Comparison of ENCODE assay signal across 8 cellular contexts in the genomic region with DNA sequence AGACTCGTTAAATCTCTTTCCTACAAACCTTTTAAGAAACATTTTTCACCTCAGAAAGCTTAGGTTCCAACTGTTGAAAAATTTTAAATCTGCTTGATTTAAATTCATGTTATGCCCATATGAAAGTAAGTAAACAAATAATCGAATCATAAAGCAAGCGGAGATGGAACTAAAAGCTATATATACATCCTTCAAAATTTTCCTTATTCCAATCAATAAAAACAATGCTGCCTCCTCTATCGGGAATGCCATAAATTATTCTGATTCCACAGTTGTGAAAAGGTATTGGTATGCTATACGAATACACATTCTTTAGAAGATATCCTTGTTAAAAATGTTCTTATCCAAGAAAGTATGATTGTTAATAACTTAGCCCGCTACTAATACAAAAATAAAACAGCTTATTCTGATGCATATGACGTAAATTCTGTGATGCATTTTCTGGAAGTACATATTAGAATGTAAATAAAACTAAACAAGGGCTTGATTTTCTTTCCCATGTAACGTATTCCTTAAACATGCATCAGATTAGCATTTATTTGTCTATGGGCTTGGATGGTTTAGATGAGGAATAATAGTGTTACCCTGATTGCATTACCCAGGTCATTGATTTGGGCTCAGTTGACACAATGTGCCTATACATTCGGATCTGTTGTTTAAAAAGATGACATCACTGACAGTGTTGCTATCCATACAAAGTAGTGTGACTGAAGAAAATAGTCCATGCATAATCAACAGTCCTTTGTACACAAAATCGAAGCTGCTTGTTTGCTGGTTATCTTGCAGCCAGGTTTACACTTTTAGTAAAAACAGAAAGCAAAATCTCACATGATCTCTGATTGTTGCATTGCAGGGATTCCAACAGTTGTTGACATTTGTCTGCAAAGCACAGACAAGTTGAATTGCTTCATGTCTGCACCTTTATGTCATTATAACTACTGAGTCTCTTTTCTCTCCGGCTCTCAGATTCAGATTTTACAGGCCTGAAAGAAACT. TPM values are rescaled to one million over a fixed set of nuclear protein-coding genes. Genes with fewer than 3 reads are reported as not detected.
DNase-seq lines count a peak whose midpoint lies in the region; ATAC-seq, FAIRE-seq and TF ChIP-seq lines count a peak whose summit lies in the region.

No MANE protein-coding gene starts in this region.

- no peak overlapping the region for H2AK5ac ChIP-seq in H1 (ENCODE audit: low read depth, low read length)
- H2AK5ac ChIP-seq in trophoblast cell (ENCODE audit: low read length) = no peak overlapping the region

- H3K9ac ChIP-seq in H1 (replicated peaks in 1 of 4; ENCODE audit: extremely low read depth in 1 of 4, low read depth in 3 of 4, low read length in 3 of 4) (no peak overlapping the region), trophoblast cell (ENCODE audit: low read length) (no peak overlapping the region)

- no peak for TF ChIP-seq EP300 in H1 (IDR thresholded peaks at IDR 0.05; ENCODE audit: borderline replicate concordance in 1 of 2, low read depth in 2 of 2, low read length in 2 of 2)

- no peak for TF ChIP-seq CTCF in H1 (IDR thresholded peaks at IDR 0.05; ENCODE audit: control extremely low read depth in 1 of 3, insufficient read depth in 1 of 3, low read depth in 1 of 3, low read length in 3 of 3)

- H3K56ac ChIP-seq in H1 (replicated peaks; ENCODE audit: insufficient read length, low read depth, low read length) = no peak overlapping the region

- H3K18ac ChIP-seq in H1 (ENCODE audit: extremely low read depth, low read length) = no peak overlapping the region
- no peak overlapping the region for H3K18ac ChIP-seq in trophoblast cell (ENCODE audit: low read length)

- H3K14ac ChIP-seq in H1 (ENCODE audit: insufficient read length) (no peak overlapping the region), trophoblast cell (ENCODE audit: low read length) (no peak overlapping the region)

- TF ChIP-seq RAD21 in H1 (IDR thresholded peaks at IDR 0.05 in 1 of 2, conservative IDR thresholded peaks at IDR 0.05 in 1 of 2; ENCODE audit: low read depth in 2 of 2, low read length in 2 of 2) = no peak

- TF ChIP-seq POLR2A in H1 (IDR thresholded peaks at IDR 0.05; ENCODE audit: control extremely low read depth in 1 of 2, low read depth in 2 of 2, low read length in 2 of 2) = no peak

- peak; percentile 9 for ATAC-seq in GM19455 (IDR thresholded peaks at IDR 0.05; ENCODE audit: unreplicated experiment)
- ATAC-seq in HG03378 (IDR thresholded peaks at IDR 0.05; ENCODE audit: unreplicated experiment) = no peak
- no peak for ATAC-seq in GM21737 (IDR thresholded peaks at IDR 0.05; ENCODE audit: unreplicated experiment)

- no peaks in the 10 kb centered on the region for H4K20me1 ChIP-seq in H1 (replicated peaks in 1 of 2; ENCODE audit: control insufficient read depth in 1 of 2, insufficient read depth in 2 of 2, low read length in 2 of 2)

- DNase-seq in NCI-H748 treated with DMSO at 0.1 percent for 48 hours (lab: John Stamatoyannopoulos, UW) (peak; percentile 10), H1 (ENCODE audit: low read depth in 1 of 2, low spot score in 2 of 2) (no peak), trophoblast cell (peak; percentile 52 to 85), UCSD-AML1 (lab: John Stamatoyannopoulos, UW; ENCODE audit: unreplicated experiment) (no peak), NCI-H1694 treated with DMSO at 0.1 percent for 48 hours (lab: John Stamatoyannopoulos, UW) (no peak)

- no peaks in the 10 kb centered on the region for H3K79me2 ChIP-seq in H1 (ENCODE audit: control insufficient read depth in 1 of 2, insufficient read depth in 2 of 2, low read length in 2 of 2)
- peaks cover 4% of the 10 kb centered on the region for H3K79me2 ChIP-seq in trophoblast cell (ENCODE audit: control insufficient read depth, insufficient read depth, low read length, poor library complexity)

- CTCF ChIA-PET in H1 (lab: Charles Lee; ENCODE audit: partially characterized antibody) = interaction anchor here (0.6 kb wide), 1 partner anchor 227 kb away, joined by 3 read pairs; no protein-coding TSS in a partner anchor

- POLR2A ChIA-PET in H1 (lab: Charles Lee; ENCODE audit: partially characterized antibody) = interaction anchor here (0.9 to 1.8 kb wide), 7 partner anchors 11 to 613 kb away, joined by 3 to 5 read pairs (median 3); a partner anchor contains a TSS

- H2BK120ac ChIP-seq in H1 (replicated peaks; ENCODE audit: low read depth, low read length) = no peak overlapping the region
- H2BK120ac ChIP-seq in trophoblast cell (ENCODE audit: insufficient read depth, low read length, poor library complexity) = no peak overlapping the region

- H3K23me2 ChIP-seq in H1 (ENCODE audit: low read depth, low read length) = peaks cover 3% of the 10 kb centered on the region

- H4K5ac ChIP-seq in H1 (ENCODE audit: insufficient read length, low read depth, low read length) = no peak overlapping the region

- H2AFZ ChIP-seq in H1 (ENCODE audit: low read length) = peak overlapping the region; percentile 45
- H2AFZ ChIP-seq in trophoblast cell (ENCODE audit: insufficient read depth, low read length, poor library complexity) = no peak overlapping the region

- no peak overlapping the region for H3K23ac ChIP-seq in H1 (ENCODE audit: insufficient read length)
- H3K23ac ChIP-seq in trophoblast cell (ENCODE audit: low read length) = no peak overlapping the region

- no peak for FAIRE-seq in H1 (lab: Jason Lieb, UNC)

- no peaks in the 10 kb centered on the region; a peak in 1 of 4 replicates for H3K9me3 ChIP-seq in H1 (ENCODE audit: insufficient read depth in 2 of 2, low read depth in 1 of 2, low read length in 1 of 2)
- no peaks in the 10 kb centered on the region for H3K9me3 ChIP-seq in trophoblast cell (ENCODE audit: insufficient read depth, low read depth, low read length)

- H3K27me3 ChIP-seq in H1 (replicated peaks in 1 of 4; ENCODE audit: control insufficient read depth in 3 of 4, extremely low read depth in 1 of 4, insufficient read depth in 3 of 4, low read length in 3 of 4) (no peaks in the 10 kb centered on the region), trophoblast cell (ENCODE audit: insufficient read depth, low read length) (no peaks in the 10 kb centered on the region)

- peak overlapping the region in 1 of 4 experiments; percentile 85; a peak in 3 of 8 replicates for H3K4me3 ChIP-seq in H1 (ENCODE audit: extremely low read depth in 1 of 4, insufficient read depth in 2 of 4, low read depth in 3 of 4, low read length in 4 of 4)
- no peak overlapping the region for H3K4me3 ChIP-seq in trophoblast cell (ENCODE audit: low read depth, low read length)

- H3K27ac ChIP-seq in H1 (ENCODE audit: low read depth, low read length) = no peak overlapping the region
- H3K27ac ChIP-seq in trophoblast cell (ENCODE audit: low read depth, low read length) = no peak overlapping the region

- H4K8ac ChIP-seq in H1 (ENCODE audit: extremely low read depth, insufficient read depth, low read length) (no peak overlapping the region), trophoblast cell (ENCODE audit: low read depth, low read length) (no peak overlapping the region)

- no peaks in the 10 kb centered on the region for H3K36me3 ChIP-seq in H1 (ENCODE audit: control insufficient read depth in 2 of 4, insufficient read depth in 4 of 4, low read length in 3 of 4)
- H3K36me3 ChIP-seq in trophoblast cell (ENCODE audit: control insufficient read depth in 1 of 2, insufficient read depth in 2 of 2, low read length in 2 of 2) = peaks cover under 1% of the 10 kb centered on the region in 2 experiments

- H3K79me1 ChIP-seq in H1 (ENCODE audit: low read depth, low read length) = no peaks in the 10 kb centered on the region
- peaks cover 5% of the 10 kb centered on the region for H3K79me1 ChIP-seq in trophoblast cell (ENCODE audit: low read length)

- 68% methylated on average over 11 of the region's 11 CpGs; no CpG with 5 or more reads in 1 of the 2 experiments for WGBS in H1 (ENCODE audit: extremely low coverage in 1 of 2, insufficient coverage in 1 of 2, insufficient read length in 1 of 2, insufficient replicate concordance in 2 of 2, low coverage in 1 of 2, low lambda C conversion rate in 2 of 2, missing lambda C conversion rate in 1 of 2), 2 experiments
- no CpG with 5 or more reads among the region's 11 CpGs for WGBS in trophoblast cell (ENCODE audit: extremely low coverage, insufficient coverage, insufficient read length)

- no peak overlapping the region for H2BK15ac ChIP-seq in H1 (ENCODE audit: low read length)

- H2BK5ac ChIP-seq in H1 (ENCODE audit: low read depth, low read length) (no peak overlapping the region), trophoblast cell (ENCODE audit: low read depth, low read length, poor library complexity) (no peak overlapping the region)

- H3K4me1 ChIP-seq in H1 (replicated peaks in 1 of 4; ENCODE audit: control insufficient read depth in 3 of 4, insufficient read depth in 4 of 4, low read length in 3 of 4) = peaks cover 0 to 5% (median 2%) of the 10 kb centered on the region in 4 experiments; a peak in 2 of 7 replicates
- H3K4me1 ChIP-seq in trophoblast cell (ENCODE audit: control insufficient read depth in 1 of 2, insufficient read depth in 2 of 2, low read length in 2 of 2) = peaks cover 0 to 2% of the 10 kb centered on the region in 2 experiments

- H4K12ac ChIP-seq in trophoblast cell (ENCODE audit: low read depth, low read length) = no peak overlapping the region

- H3K4ac ChIP-seq in H1 (replicated peaks; ENCODE audit: insufficient read length, low read depth, low read length) = no peak overlapping the region
- H3K4ac ChIP-seq in trophoblast cell (ENCODE audit: low read depth, low read length) = no peak overlapping the region

- H4K91ac ChIP-seq in H1 (replicated peaks; ENCODE audit: insufficient read length, low read length) (no peak overlapping the region), trophoblast cell (ENCODE audit: low read depth, low read length) (no peak overlapping the region)

- H3K4me2 ChIP-seq in H1 (ENCODE audit: insufficient read depth in 1 of 2, low read depth in 2 of 2, low read length in 2 of 2) = peak overlapping the region in 1 of 2 experiments; percentile 40; a peak in 3 of 4 replicates
- peak overlapping the region; percentile 25 for H3K4me2 ChIP-seq in trophoblast cell (ENCODE audit: low read length)

- H2BK12ac ChIP-seq in H1 (ENCODE audit: low read depth, low read length) (no peak overlapping the region), trophoblast cell (ENCODE audit: low read length) (no peak overlapping the region)

- H2BK20ac ChIP-seq in H1 (ENCODE audit: low read length) = no peak overlapping the region

RNA-seq across cellular contexts. Expression of a gene that starts 0.7 kb away (rescaled TPM):
- total RNA-seq in H1 (2021; fragmentation: NEBNext Ultra II Directional; extraction: Animal tissue kit (Norgen Biotek cat#: 25700)) = 19.5 and 24.4 TPM in 2 replicates
- 12.0 and 18.2 TPM in 2 replicates for polyA plus RNA-seq in H1 (2011; rRNA removed)
- 16.7 TPM for polyA plus RNA-seq in H1 (2011; cell fraction: cytosol; rRNA removed)
- polyA plus RNA-seq in H1 (2011; cell fraction: nucleus; rRNA removed) = 7.1 TPM
- 8.0 to 10.6 TPM (median 10.5 TPM) in 4 replicates for polyA plus RNA-seq in H1 (2012, experiment 1 of 2)
- 5.8 TPM for polyA plus RNA-seq in H1 (2012, experiment 2 of 2)
- polyA plus RNA-seq in H1 (2013, experiment 1 of 2) = 12.8 TPM
- 13.8 TPM for polyA plus RNA-seq in H1 (2013, experiment 2 of 2)
- polyA minus RNA-seq in H1 (2011; rRNA and poly(A)+ RNA removed) = 7.7 and 8.4 TPM in 2 replicates
- 11.0 TPM for polyA minus RNA-seq in H1 (2011; cell fraction: cytosol; rRNA and poly(A)+ RNA removed)
- polyA minus RNA-seq in H1 (2011; cell fraction: nucleus; rRNA and poly(A)+ RNA removed) = 14.8 TPM
- 6.9 and 7.2 TPM in 2 replicates for polyA plus RNA-seq in trophoblast cell (2013)

RNA-seq across cellular contexts. Expression of a gene that starts 29.9 kb away (rescaled TPM):
- not detected in 2 replicates for total RNA-seq in H1 (2021; fragmentation: NEBNext Ultra II Directional; extraction: Animal tissue kit (Norgen Biotek cat#: 25700))
- polyA plus RNA-seq in H1 (2011; rRNA removed) = not detected in 2 replicates
- polyA plus RNA-seq in H1 (2011; cell fraction: cytosol; rRNA removed) = not detected
- not detected for polyA plus RNA-seq in H1 (2011; cell fraction: nucleus; rRNA removed)
- polyA plus RNA-seq in H1 (2012, experiment 1 of 2) = not detected in 4 replicates
- not detected for polyA plus RNA-seq in H1 (2012, experiment 2 of 2)
- not detected for polyA plus RNA-seq in H1 (2013, experiment 1 of 2)
- not detected for polyA plus RNA-seq in H1 (2013, experiment 2 of 2)
- polyA minus RNA-seq in H1 (2011; rRNA and poly(A)+ RNA removed) = not detected in 2 replicates
- polyA minus RNA-seq in H1 (2011; cell fraction: cytosol; rRNA and poly(A)+ RNA removed) = not detected
- polyA minus RNA-seq in H1 (2011; cell fraction: nucleus; rRNA and poly(A)+ RNA removed) = not detected
- polyA plus RNA-seq in trophoblast cell (2013) = not detected in 2 replicates

RNA-seq across cellular contexts. Expression of a gene that starts 37.6 kb away (rescaled TPM):
- 36.2 and 37.8 TPM in 2 replicates for total RNA-seq in H1 (2021; fragmentation: NEBNext Ultra II Directional; extraction: Animal tissue kit (Norgen Biotek cat#: 25700))
- polyA plus RNA-seq in H1 (2011; rRNA removed) = 6.7 and 9.0 TPM in 2 replicates
- polyA plus RNA-seq in H1 (2011; cell fraction: cytosol; rRNA removed) = 11.2 TPM
- polyA plus RNA-seq in H1 (2011; cell fraction: nucleus; rRNA removed) = 7.4 TPM
- polyA plus RNA-seq in H1 (2012, experiment 1 of 2) = 13.8 to 25.0 TPM (median 15.4 TPM) in 4 replicates
- polyA plus RNA-seq in H1 (2012, experiment 2 of 2) = 24.2 TPM
- polyA plus RNA-seq in H1 (2013, experiment 1 of 2) = 20.3 TPM
- polyA plus RNA-seq in H1 (2013, experiment 2 of 2) = 17.4 TPM
- 39.1 and 50.2 TPM in 2 replicates for polyA minus RNA-seq in H1 (2011; rRNA and poly(A)+ RNA removed)
- polyA minus RNA-seq in H1 (2011; cell fraction: cytosol; rRNA and poly(A)+ RNA removed) = 14.5 TPM
- polyA minus RNA-seq in H1 (2011; cell fraction: nucleus; rRNA and poly(A)+ RNA removed) = 29.0 TPM
- polyA plus RNA-seq in trophoblast cell (2013) = 32.7 and 34.2 TPM in 2 replicates

Comparison
In these comparisons a context has a peak if more than half of its experiments do, and no peak if none do; other contexts are left out.
1. DNase-seq: peak in NCI-H748 treated with DMSO at 0.1 percent for 48 hours (single experiment) and trophoblast cell (2 of 2); none in H1 (0 of 2), UCSD-AML1 (single experiment) and NCI-H1694 treated with DMSO at 0.1 percent for 48 hours (single experiment).